ENCODE assay signal across 1 cellular context in genomic region chr7:118109607-118110006, GRCh38.
TF ChIP-seq lines count a peak whose summit lies in the region.

No MANE protein-coding gene starts in this region.

TF ChIP-seq in K562, 482 proteins besides CTCF, POLR2A, EP300 and RAD21 (continued from another document):
- TF ChIP-seq ATF3 (IDR thresholded peaks at IDR 0.05) (peak; percentile 62), ATF3 (CRISPR knock-in tag; conservative IDR thresholded peaks at IDR 0.05) (no peak), MYNN (IDR thresholded peaks at IDR 0.05) (no peak), MYNN (CRISPR knock-in tag; IDR thresholded peaks at IDR 0.05) (no peak)
